In the genomic region with DNA sequence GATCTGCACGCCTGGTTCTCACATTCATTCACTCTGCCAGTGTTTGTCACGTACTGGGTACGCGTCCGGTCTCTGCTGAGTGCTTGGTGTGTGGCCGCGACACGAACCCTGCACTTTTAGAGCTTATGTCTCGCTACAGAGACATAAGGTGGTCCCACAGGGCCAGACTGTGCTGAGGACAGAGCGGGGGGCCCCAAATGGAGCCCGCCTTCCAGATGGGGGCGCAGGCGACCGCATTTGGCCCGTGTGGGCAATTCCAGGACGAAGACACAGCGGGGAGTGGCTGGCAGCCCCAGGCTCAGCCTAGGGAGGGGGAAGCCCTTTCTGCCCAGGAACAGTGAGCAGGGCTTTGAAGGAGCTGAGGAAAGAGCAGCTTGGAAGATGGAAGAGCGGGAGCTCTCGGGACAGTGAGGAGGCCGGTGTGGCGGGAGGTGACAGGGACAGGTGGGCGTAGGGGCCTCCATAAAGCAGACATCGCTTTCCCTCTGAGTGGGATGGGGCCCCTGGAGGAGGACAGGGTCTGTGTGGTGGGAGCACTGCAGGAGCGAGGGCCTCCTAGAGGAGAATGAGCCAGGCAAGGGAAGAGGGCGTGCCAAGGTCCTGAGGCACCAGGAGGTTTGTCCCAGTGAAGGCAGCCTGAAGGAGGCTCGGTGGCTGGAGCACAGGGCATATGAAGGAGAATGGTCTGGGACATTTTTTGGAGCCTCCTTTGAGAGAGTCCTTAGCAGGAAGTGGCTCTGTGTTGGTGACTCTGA, we compare ENCODE assay signal across 1 cellular context.
TF ChIP-seq lines count a peak whose summit lies in the region.

No MANE protein-coding gene starts in this region.

TF ChIP-seq in K562, 482 proteins besides CTCF, POLR2A, EP300 and RAD21:
- peak; percentile 51; the same call in 1 of the 2 replicates for TF ChIP-seq ZNF263 (CRISPR knock-in tag; IDR thresholded peaks at IDR 0.05; ENCODE audit: borderline replicate concordance)
- peak; percentile 43; the same call in 1 of the 2 replicates for TF ChIP-seq POLR2G (IDR thresholded peaks at IDR 0.05; ENCODE audit: low read depth, low read length)
- no peak for TF ChIP-seq SMAD1 (IDR thresholded peaks at IDR 0.05; ENCODE audit: low read depth, low read length, partially characterized antibody)
